ENCODE assay signal across 24 cellular contexts in the genomic region with DNA sequence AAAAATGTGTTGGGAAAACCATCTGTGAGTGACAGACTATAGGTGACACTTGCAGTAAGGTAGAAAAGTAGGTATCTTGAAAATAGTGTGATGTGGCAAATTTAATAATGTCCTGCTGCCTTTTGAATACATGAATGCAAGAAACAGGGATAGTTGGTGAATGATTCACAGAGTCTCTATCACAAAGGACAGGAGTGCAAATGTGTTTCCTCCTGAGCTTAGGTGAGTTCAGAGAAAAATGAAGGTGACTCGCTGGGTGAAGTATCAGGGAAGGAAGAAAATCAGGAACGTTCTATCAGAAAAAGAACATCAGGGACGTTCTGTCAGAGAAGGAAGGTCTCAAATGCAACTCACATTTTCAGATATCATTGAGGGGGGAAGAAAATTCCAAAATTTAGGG.
"Had no signal": no experiment of that assay in that cellular context is flagged by ENCODE, and none has a peak within 500 bp of the region (broad histone marks: within the 10 kb centered on the region; RNA-seq: fewer than 3 reads in every experiment).

No MANE protein-coding gene starts in this region.

- H3K4me1 ChIP-seq: left ventricle myocardium inferior, stomach, testis, thyroid gland, upper lobe of left lung, vagina had no signal

- H3K27me3 ChIP-seq: ovary, stomach, testis, thyroid gland, upper lobe of left lung, vagina had no signal

- DNase-seq: islet precursor cell; kidney glomerular epithelial cell; left ventricle myocardium inferior; mesendoderm; naive thymus-derived CD4-positive, alpha-beta T cell; ovary; retina; right cardiac atrium; stimulated activated CD4-positive, alpha-beta T cell treated with anti-CD3 and anti-CD28 coated beads, Interleukin-12 subunit alpha, Interleukin-12 subunit beta, amount 100 ng/mL, for 4 hours; stimulated activated CD4-positive, alpha-beta T cell treated with anti-CD3 and anti-CD28 coated beads, Interleukin-15, amount 100 ng/mL, for 24 hours; stimulated activated CD4-positive, alpha-beta T cell treated with anti-CD3 and anti-CD28 coated beads, Interleukin-2, amount 100 ng/mL, for 24 hours; stimulated activated CD4-positive, alpha-beta T cell treated with anti-CD3 and anti-CD28 coated beads, Interleukin-4, amount 100 ng/mL, for 1 hour; stimulated activated naive B cell treated with anti-CD40 and anti-IgM and Interleukin-4, amounts not matched to agents 10 μg/mL and 1 μg/mL and 100 μg/mL, for 72 hours; stimulated activated naive CD8-positive, alpha-beta T cell treated with anti-CD3 and anti-CD28 coated beads, Interleukin-15, Interleukin-2, amounts not matched to agents 100 U/mL and 50 U/mL, for 24 hours; stomach; testis; thyroid gland; transverse colon; upper lobe of left lung had no signal

- ATAC-seq: naive thymus-derived CD4-positive, alpha-beta T cell; natural killer cell treated with Interleukin-12 subunit alpha and Interleukin-12 subunit beta and Interleukin-15 and Interleukin-18, amount 100 ng/mL, for 72 hours; right cardiac atrium; sciatic nerve; stimulated activated naive B cell treated with anti-CD40 and anti-IgM and Interleukin-4, amounts not matched to agents 10 μg/mL and 1 μg/mL and 100 μg/mL, for 72 hours; stimulated activated naive CD8-positive, alpha-beta T cell treated with anti-CD3 and anti-CD28 coated beads, Interleukin-15, Interleukin-2, amounts not matched to agents 100 U/mL and 50 U/mL, for 24 hours had no signal

- H3K27ac ChIP-seq: left ventricle myocardium inferior, ovary, skin epidermis, stomach, testis, thyroid gland, transverse colon, upper lobe of left lung, vagina had no signal

- H3K4me3 ChIP-seq: left ventricle myocardium inferior, lung, ovary, skin epidermis, stomach, testis, thyroid gland, transverse colon, upper lobe of left lung, vagina had no signal

- H3K9me3 ChIP-seq: left ventricle myocardium inferior, ovary, stomach, testis, thyroid gland, transverse colon, upper lobe of left lung, vagina had no signal

- H3K36me3 ChIP-seq: left ventricle myocardium inferior, ovary, stomach, thyroid gland, transverse colon, upper lobe of left lung, vagina had no signal
